ENCODE assay signal across 8 cellular contexts in genomic region chr3:109532257-109533216, GRCh38.
DNase-seq lines count a peak whose midpoint lies in the region; ATAC-seq and TF ChIP-seq lines count a peak whose summit lies in the region.

No MANE protein-coding gene starts in this region.

- H3K4me3 ChIP-seq in fibroblast of mammary gland (ENCODE audit: control insufficient read depth, low read depth, low read length), result no peak overlapping the region

- H3K27ac ChIP-seq in RWPE1, result no peak overlapping the region

- CTCF ChIA-PET in activated CD4-positive, alpha-beta T cell treated with anti-CD3 and anti-CD28 coated beads, Interleukin-2, amount 10 ng/mL, durations not matched to agents 7 days and 5 days (lab: Charles Lee), result interaction anchor here (0.8 kb wide), 1 partner anchor 21 kb away, joined by 4 read pairs; no protein-coding TSS in a partner anchor
- CTCF ChIA-PET in RWPE1 (lab: Yijun Ruan, JAX), result interaction anchor here (0.9 kb wide), 1 partner anchor 782 kb away, joined by 3 read pairs; no protein-coding TSS in a partner anchor

- H3K4me1 Mint-ChIP-seq in activated CD4-positive, alpha-beta T cell treated with anti-CD3 and anti-CD28 coated beads, Interleukin-2, amount 10 ng/mL, durations not matched to agents 7 days and 5 days, result no peaks in the 10 kb centered on the region

- intact Hi-C loops in sciatic nerve (cut with DNase I), result no loop called here

- DNase-seq in GM03348 (ENCODE audit: low spot score), result peak; percentile 18
- DNase-seq in MV-4-11 (lab: John Stamatoyannopoulos, UW), result peak; percentile 95
- DNase-seq in activated CD4-positive, alpha-beta T cell treated with anti-CD3 and anti-CD28 coated beads, Interleukin-2, amount 10 ng/mL, durations not matched to agents 7 days and 5 days, result peak; percentile 58
- peak; percentile 42 for DNase-seq in fibroblast of mammary gland (ENCODE audit: low read depth)
- DNase-seq in sciatic nerve (ENCODE audit: low spot score), result no peak
- no peak for DNase-seq in RWPE1 (ENCODE audit: low spot score)
- DNase-seq in activated CD4-positive, CD25-positive, alpha-beta regulatory T cell (lab: John Stamatoyannopoulos, UW), result no peak

- H3K27me3 Mint-ChIP-seq in activated CD4-positive, alpha-beta T cell treated with anti-CD3 and anti-CD28 coated beads, Interleukin-2, amount 10 ng/mL, durations not matched to agents 7 days and 5 days, result peaks cover 2% of the 10 kb centered on the region

- no peaks in the 10 kb centered on the region for H3K36me3 Mint-ChIP-seq in activated CD4-positive, alpha-beta T cell treated with anti-CD3 and anti-CD28 coated beads, Interleukin-2, amount 10 ng/mL, durations not matched to agents 7 days and 5 days (ENCODE audit: low read depth)

- TF ChIP-seq CTCF in fibroblast of mammary gland (conservative IDR thresholded peaks at IDR 0.05; ENCODE audit: control insufficient read depth, insufficient read depth, low read depth, low read length), result peak; percentile 3
- TF ChIP-seq CTCF in RWPE1 (conservative IDR thresholded peaks at IDR 0.05; ENCODE audit: low read depth), result no peak

- no peaks in the 10 kb centered on the region for H3K9me3 Mint-ChIP-seq in activated CD4-positive, alpha-beta T cell treated with anti-CD3 and anti-CD28 coated beads, Interleukin-2, amount 10 ng/mL, durations not matched to agents 7 days and 5 days

- ATAC-seq in sciatic nerve (peak; percentile 49), HG02623 (IDR thresholded peaks at IDR 0.05; ENCODE audit: unreplicated experiment) (no peak)

- POLR2A ChIA-PET in activated CD4-positive, alpha-beta T cell treated with anti-CD3 and anti-CD28 coated beads, Interleukin-2, amount 10 ng/mL, durations not matched to agents 7 days and 5 days (lab: Charles Lee), result no interaction called here
- POLR2A ChIA-PET in RWPE1 (lab: Yijun Ruan, JAX; ENCODE audit: low non-redundant PET), result no interaction called here

- no peak overlapping the region for H3K4me3 Mint-ChIP-seq in activated CD4-positive, alpha-beta T cell treated with anti-CD3 and anti-CD28 coated beads, Interleukin-2, amount 10 ng/mL, durations not matched to agents 7 days and 5 days

- no peak overlapping the region for H3K27ac Mint-ChIP-seq in activated CD4-positive, alpha-beta T cell treated with anti-CD3 and anti-CD28 coated beads, Interleukin-2, amount 10 ng/mL, durations not matched to agents 7 days and 5 days

Comparison
In these comparisons a context has a peak if more than half of its experiments do, and no peak if none do; other contexts are left out.
1. DNase-seq: peak in GM03348 (single experiment), MV-4-11 (single experiment), activated CD4-positive, alpha-beta T cell treated with anti-CD3 and anti-CD28 coated beads, Interleukin-2, amount 10 ng/mL, durations not matched to agents 7 days and 5 days (single experiment) and fibroblast of mammary gland (single experiment); none in sciatic nerve (single experiment), RWPE1 (single experiment) and activated CD4-positive, CD25-positive, alpha-beta regulatory T cell (0 of 4).